24 cellular contexts compared by ENCODE assay signal in the genomic region with DNA sequence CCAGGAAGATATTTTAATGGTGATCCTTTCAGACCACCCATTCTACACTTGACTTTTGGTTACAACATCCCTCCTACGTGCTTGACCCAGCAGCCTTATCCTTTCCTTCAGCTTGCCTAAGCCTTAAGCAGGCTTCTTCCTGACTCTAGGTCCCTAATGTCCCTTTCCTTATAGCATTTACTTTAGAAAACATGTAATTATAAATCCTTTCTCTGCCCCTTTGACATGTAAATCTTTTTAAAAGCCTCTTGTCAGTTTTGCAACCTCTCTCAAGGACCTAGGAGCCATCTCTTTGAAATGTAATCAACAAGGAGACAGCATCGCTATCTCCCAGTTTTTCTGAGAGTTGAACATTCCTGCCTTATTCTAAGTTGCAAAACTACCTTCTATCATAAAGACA.
"Had no signal": no experiment of that assay in that cellular context is flagged by ENCODE, and none has a peak within 500 bp of the region (broad histone marks: within the 10 kb centered on the region; RNA-seq: fewer than 3 reads in every experiment).

No MANE protein-coding gene starts in this region.

- H3K4me1 ChIP-seq: breast epithelium, SJCRH30 had no signal

- H3K36me3 Mint-ChIP-seq: activated naive CD4-positive, alpha-beta T cell treated with anti-CD3 and anti-CD28 coated beads, Interleukin-2, amount 50 U/mL, for 24 hours had no signal

- H3K4me2 ChIP-seq: SK-N-SH had no signal

- H3K9ac ChIP-seq: SK-N-SH had no signal

- H3K4me3 Mint-ChIP-seq: activated CD8-positive, alpha-beta T cell treated with anti-CD3 and anti-CD28 coated beads for 36 hours; activated naive CD4-positive, alpha-beta T cell treated with anti-CD3 and anti-CD28 coated beads, Interleukin-2, amount 50 U/mL, for 24 hours had no signal

- H3K27me3 Mint-ChIP-seq: activated CD8-positive, alpha-beta T cell treated with anti-CD3 and anti-CD28 coated beads for 36 hours; activated naive CD4-positive, alpha-beta T cell treated with anti-CD3 and anti-CD28 coated beads, Interleukin-2, amount 50 U/mL, for 24 hours had no signal

- H3K27ac ChIP-seq: breast epithelium, RWPE1, SJCRH30, VCaP had no signal

- H3K9me2 ChIP-seq: SK-N-SH had no signal

- H3K4me3 ChIP-seq: breast epithelium, MG63, SJCRH30 had no signal

- H3K4me1 Mint-ChIP-seq: activated naive CD4-positive, alpha-beta T cell treated with anti-CD3 and anti-CD28 coated beads, Interleukin-2, amount 50 U/mL, for 24 hours had no signal

- H3K36me3 ChIP-seq: breast epithelium, MG63, SJCRH30 had no signal

- H3K27me3 ChIP-seq: breast epithelium, MG63 had no signal

- H3K9me3 ChIP-seq: breast epithelium, MG63, SJCRH30, SK-N-SH had no signal

- H3K27ac Mint-ChIP-seq: activated CD8-positive, alpha-beta T cell treated with anti-CD3 and anti-CD28 coated beads for 36 hours; activated naive CD4-positive, alpha-beta T cell treated with anti-CD3 and anti-CD28 coated beads, Interleukin-2, amount 50 U/mL, for 24 hours had no signal

- DNase-seq: activated CD4-positive, alpha-beta T cell treated with anti-CD3 and anti-CD28 coated beads for 4 hours; activated CD8-positive, alpha-beta memory T cell treated with anti-CD3 and anti-CD28 coated beads, Interleukin-2, amount 50 U/mL, for 48 hours; activated CD8-positive, alpha-beta T cell treated with anti-CD3 and anti-CD28 coated beads for 36 hours; activated T-cell treated with anti-CD3 and anti-CD28 coated beads, Interleukin-2, amount 50 U/mL, for 1 hour; aorta; caudate nucleus; MG63; MV-4-11; NCI-H1092 treated with DMSO at 0.1 percent for 48 hours; NCI-H1417 treated with DMSO at 0.1 percent for 48 hours; NCI-H1694; NCI-H2029 treated with DMSO at 0.1 percent for 48 hours; NCI-H446; NCI-H524; NCI-H748 treated with DMSO at 0.1 percent for 48 hours; OCI-M1; Right ventricle myocardium superior; SJCRH30; SK-N-SH; T-helper 1 cell had no signal
